ENCODE assay signal across 8 cellular contexts in the genomic region with DNA sequence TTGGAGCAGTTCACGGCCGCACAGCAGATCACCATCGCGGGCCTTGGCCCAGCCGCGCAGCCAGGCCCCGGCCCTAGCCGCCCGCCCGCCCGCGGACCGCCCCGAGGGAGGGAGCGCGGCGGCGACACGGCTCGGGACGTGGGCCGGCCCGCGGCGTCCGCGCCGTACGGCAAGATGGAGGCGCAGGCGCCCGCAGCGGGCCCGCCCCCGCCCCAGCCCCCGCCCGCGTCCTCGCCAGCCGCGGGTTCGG. TPM values are rescaled to one million over a fixed set of nuclear protein-coding genes. Genes with fewer than 3 reads are reported as not detected.
DNase-seq lines count a peak whose midpoint lies in the region; ATAC-seq and TF ChIP-seq lines count a peak whose summit lies in the region.

A gene with protein sequence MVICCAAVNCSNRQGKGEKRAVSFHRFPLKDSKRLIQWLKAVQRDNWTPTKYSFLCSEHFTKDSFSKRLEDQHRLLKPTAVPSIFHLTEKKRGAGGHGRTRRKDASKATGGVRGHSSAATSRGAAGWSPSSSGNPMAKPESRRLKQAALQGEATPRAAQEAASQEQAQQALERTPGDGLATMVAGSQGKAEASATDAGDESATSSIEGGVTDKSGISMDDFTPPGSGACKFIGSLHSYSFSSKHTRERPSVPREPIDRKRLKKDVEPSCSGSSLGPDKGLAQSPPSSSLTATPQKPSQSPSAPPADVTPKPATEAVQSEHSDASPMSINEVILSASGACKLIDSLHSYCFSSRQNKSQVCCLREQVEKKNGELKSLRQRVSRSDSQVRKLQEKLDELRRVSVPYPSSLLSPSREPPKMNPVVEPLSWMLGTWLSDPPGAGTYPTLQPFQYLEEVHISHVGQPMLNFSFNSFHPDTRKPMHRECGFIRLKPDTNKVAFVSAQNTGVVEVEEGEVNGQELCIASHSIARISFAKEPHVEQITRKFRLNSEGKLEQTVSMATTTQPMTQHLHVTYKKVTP (minus strand): TSS at position 176 of the 250 bp plus-strand sequence. CDS start 141 bp downstream, at position 35.

- H3K4me1 Mint-ChIP-seq in chondrocyte (ENCODE audit: low read depth) = peaks cover 52% of the 10 kb centered on the region

- H3K27me3 ChIP-seq in liver (ENCODE audit: control insufficient read depth in 4 of 4, insufficient read depth in 4 of 4, low read length in 3 of 4) = no peaks in the 10 kb centered on the region

- peak; percentile 94 for DNase-seq in AG20443 (ENCODE audit: low spot score)
- peak; percentile 60 for DNase-seq in SKM-1 treated with dmso at 0.1 percent for 144 hours (lab: John Stamatoyannopoulos, UW; ENCODE audit: unreplicated experiment)
- DNase-seq in chondrocyte (ENCODE audit: low spot score) = no peak
- peak; percentile 65 for DNase-seq in stimulated activated naive CD8-positive, alpha-beta T cell treated with anti-CD3 and anti-CD28 coated beads, Interleukin-15, Interleukin-2, amounts not matched to agents 100 U/mL and 50 U/mL, for 24 hours
- no peak for DNase-seq in DMS 273 treated with DMSO at 0.1 percent for 48 hours (lab: John Stamatoyannopoulos, UW)

- H3K27ac ChIP-seq in liver (ENCODE audit: low read depth in 1 of 2, low read length in 2 of 2) = peak within 1 kb of the TSS; percentile 98 to 99

- no peaks in the 10 kb centered on the region for H3K9me3 Mint-ChIP-seq in chondrocyte (ENCODE audit: low read depth)

- peaks cover 8 to 21% (median 13%) of the 10 kb centered on the region in 4 donors for H3K36me3 ChIP-seq in liver (ENCODE audit: control insufficient read depth in 4 of 4, insufficient read depth in 3 of 4, low read depth in 1 of 4, low read length in 3 of 4)

- under 1% methylated on average over 42 of the region's 42 CpGs for WGBS in liver

- peak within 1 kb of the TSS; percentile 89 to 99 (median 93) for H3K4me3 ChIP-seq in liver (ENCODE audit: low read depth in 1 of 3, low read length in 3 of 3)

- peak; percentile 52 for ATAC-seq in HG03095 (IDR thresholded peaks at IDR 0.05; ENCODE audit: unreplicated experiment)
- ATAC-seq in stimulated activated naive CD8-positive, alpha-beta T cell treated with anti-CD3 and anti-CD28 coated beads, Interleukin-15, Interleukin-2, amounts not matched to agents 100 U/mL and 50 U/mL, for 24 hours = peak; percentile 68

- peaks cover 0 to 2% (median 0%) of the 10 kb centered on the region in 4 donors for H3K9me3 ChIP-seq in liver (ENCODE audit: control insufficient read depth in 4 of 4, low read length in 3 of 4)

- peak within 1 kb of the TSS; percentile 76 for H3K4me3 Mint-ChIP-seq in chondrocyte (ENCODE audit: unreplicated experiment)

- H3K36me3 Mint-ChIP-seq in chondrocyte (ENCODE audit: low read depth) = peaks cover 9% of the 10 kb centered on the region

- no peaks in the 10 kb centered on the region for H3K27me3 Mint-ChIP-seq in chondrocyte (ENCODE audit: low read depth)

- no peak for TF ChIP-seq RAD21 in liver (IDR thresholded peaks at IDR 0.05)

- peak within 1 kb of the TSS; percentile 90 for H3K27ac Mint-ChIP-seq in chondrocyte (ENCODE audit: unreplicated experiment)

- no peak for TF ChIP-seq CTCF in chondrocyte (IDR thresholded peaks at IDR 0.05)
- no peak for TF ChIP-seq CTCF in liver (IDR thresholded peaks at IDR 0.05; ENCODE audit: low read depth, low read length, missing input control)

- peak within 1 kb of the TSS; percentile 80 to 97 for H3K9ac ChIP-seq in liver (ENCODE audit: low read depth in 1 of 2, low read length in 2 of 2)

- in situ Hi-C loops in GM18951 (cut with MboI; ENCODE audit: low sequenced_read_pairs, unreplicated experiment) = no loop called here

- peaks cover 10 to 35% (median 30%) of the 10 kb centered on the region in 4 donors for H3K4me1 ChIP-seq in liver (ENCODE audit: control insufficient read depth in 4 of 4, insufficient read depth in 4 of 4, low read length in 3 of 4)

- TF ChIP-seq POLR2A in GM18951 (IDR thresholded peaks at IDR 0.05; ENCODE audit: extremely low read depth, insufficient read depth, insufficient read length) = peak; percentile 60

TF ChIP-seq in liver, 16 proteins besides CTCF, POLR2A, EP300 and RAD21:
- TF ChIP-seq, protein P1, sequence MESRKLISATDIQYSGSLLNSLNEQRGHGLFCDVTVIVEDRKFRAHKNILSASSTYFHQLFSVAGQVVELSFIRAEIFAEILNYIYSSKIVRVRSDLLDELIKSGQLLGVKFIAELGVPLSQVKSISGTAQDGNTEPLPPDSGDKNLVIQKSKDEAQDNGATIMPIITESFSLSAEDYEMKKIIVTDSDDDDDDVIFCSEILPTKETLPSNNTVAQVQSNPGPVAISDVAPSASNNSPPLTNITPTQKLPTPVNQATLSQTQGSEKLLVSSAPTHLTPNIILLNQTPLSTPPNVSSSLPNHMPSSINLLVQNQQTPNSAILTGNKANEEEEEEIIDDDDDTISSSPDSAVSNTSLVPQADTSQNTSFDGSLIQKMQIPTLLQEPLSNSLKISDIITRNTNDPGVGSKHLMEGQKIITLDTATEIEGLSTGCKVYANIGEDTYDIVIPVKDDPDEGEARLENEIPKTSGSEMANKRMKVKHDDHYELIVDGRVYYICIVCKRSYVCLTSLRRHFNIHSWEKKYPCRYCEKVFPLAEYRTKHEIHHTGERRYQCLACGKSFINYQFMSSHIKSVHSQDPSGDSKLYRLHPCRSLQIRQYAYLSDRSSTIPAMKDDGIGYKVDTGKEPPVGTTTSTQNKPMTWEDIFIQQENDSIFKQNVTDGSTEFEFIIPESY (IDR thresholded peaks at IDR 0.05) = no peak
- TF ChIP-seq RXRA (IDR thresholded peaks at IDR 0.05) = no peak
- no peak for TF ChIP-seq NR2F2 (IDR thresholded peaks at IDR 0.05)
- TF ChIP-seq HNF4A (conservative IDR thresholded peaks at IDR 0.05) = no peak
- TF ChIP-seq FOXA2 (IDR thresholded peaks at IDR 0.05) = no peak
- TF ChIP-seq TAF1 (conservative IDR thresholded peaks at IDR 0.05) = no peak
- no peak for TF ChIP-seq JUND (IDR thresholded peaks at IDR 0.05)
- no peak for TF ChIP-seq FOXA1 (IDR thresholded peaks at IDR 0.05)
- TF ChIP-seq HNF4G (IDR thresholded peaks at IDR 0.05) = no peak
- no peak for TF ChIP-seq YY1 (IDR thresholded peaks at IDR 0.05)
- no peak for TF ChIP-seq EGR1 (IDR thresholded peaks at IDR 0.05; ENCODE audit: low read depth in 2 of 2)

RNA-seq across cellular contexts. Expression of the gene that starts here (rescaled TPM):
- total RNA-seq in chondrocyte (40.9 to 42.4 TPM (median 41.4 TPM) in 3 replicates), liver (10 to 100 TPM; 16.8 to 20.5 TPM)
- 10 to 100 TPM; 24.8 to 33.1 TPM for polyA plus RNA-seq in liver

Comparison
In these comparisons a context has a peak if more than half of its experiments do, and no peak if none do; other contexts are left out.
1. DNase-seq: peak in AG20443 (single experiment), SKM-1 treated with dmso at 0.1 percent for 144 hours (single experiment) and stimulated activated naive CD8-positive, alpha-beta T cell treated with anti-CD3 and anti-CD28 coated beads, Interleukin-15, Interleukin-2, amounts not matched to agents 100 U/mL and 50 U/mL, for 24 hours (single experiment); none in chondrocyte (single experiment) and DMS 273 treated with DMSO at 0.1 percent for 48 hours (single experiment).